Comparison of ENCODE assay signal across 17 cellular contexts in the genomic region with DNA sequence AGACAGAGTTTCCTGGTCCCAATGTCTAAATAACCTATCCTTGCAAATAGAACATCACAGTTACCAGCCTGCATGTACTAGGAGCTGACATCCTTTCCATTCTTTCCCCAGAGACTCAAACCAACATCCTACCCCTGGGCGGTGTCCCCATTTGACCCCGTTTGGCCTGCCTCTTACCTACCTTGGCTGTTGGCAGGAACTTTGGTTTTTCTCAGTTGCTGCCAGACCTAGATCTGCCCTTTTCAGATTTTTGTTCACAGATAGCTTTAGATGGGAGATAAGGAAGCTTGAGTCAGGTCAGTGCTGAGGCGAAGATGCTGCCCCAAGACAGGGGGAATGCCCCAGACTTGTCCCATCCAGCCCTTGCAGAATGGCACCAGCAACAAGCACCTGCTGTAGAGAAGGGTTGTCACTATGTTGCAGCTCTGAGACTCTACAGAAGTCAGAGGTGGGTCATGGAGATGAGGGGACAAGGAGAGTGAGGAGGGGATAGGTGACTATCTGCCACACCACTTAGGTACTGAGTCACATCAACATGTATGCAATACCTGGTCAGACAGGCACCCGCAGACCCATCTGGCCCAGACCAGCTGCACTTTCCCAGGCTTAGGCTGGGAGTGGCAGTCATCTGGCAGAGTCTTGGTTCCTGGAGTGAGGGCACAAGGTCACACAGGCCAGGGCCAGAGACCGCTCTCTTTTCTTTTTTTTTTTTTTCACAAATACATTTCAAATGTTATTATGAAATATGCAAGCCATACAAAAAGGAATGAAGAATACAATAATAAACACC.
A peak's percentile ranks its signal among the peaks of the same experiment; 100 is the strongest.
DNase-seq lines count a peak whose midpoint lies in the region; ATAC-seq and TF ChIP-seq lines count a peak whose summit lies in the region.
"Had no signal": no experiment of that assay in that cellular context is flagged by ENCODE, and none has a peak within 500 bp of the region (broad histone marks: within the 10 kb centered on the region; RNA-seq: fewer than 3 reads in every experiment).

No MANE protein-coding gene starts in this region.

- ATAC-seq in CD8-positive, alpha-beta T cell: no peak
- no peak for ATAC-seq in HG02678 (IDR thresholded peaks at IDR 0.05; ENCODE audit: unreplicated experiment)
- ATAC-seq: psoas muscle had no signal

- H3K4me3 ChIP-seq in BLaER1 (no peak overlapping the region), colonic mucosa (no peak overlapping the region), parathyroid adenoma (ENCODE audit: low read depth, low read length) (no peak overlapping the region)
- no peak overlapping the region for H3K4me3 ChIP-seq in CD8-positive, alpha-beta T cell (ENCODE audit: low read depth, low read length)
- H3K4me3 ChIP-seq: psoas muscle had no signal

- POLR2A ChIA-PET in CD8-positive, alpha-beta T cell (lab: Charles Lee): no interaction called here

- no peaks in the 10 kb centered on the region for H3K9me3 Mint-ChIP-seq in CD8-positive, alpha-beta T cell
- H3K9me3 Mint-ChIP-seq: activated naive CD4-positive, alpha-beta T cell treated with anti-CD3 and anti-CD28 coated beads, Interleukin-2, amount 50 U/mL, for 72 hours; neural crest cell had no signal

- H3K9me3 ChIP-seq in BLaER1: no peaks in the 10 kb centered on the region
- no peaks in the 10 kb centered on the region for H3K9me3 ChIP-seq in colonic mucosa
- no peaks in the 10 kb centered on the region for H3K9me3 ChIP-seq in parathyroid adenoma (ENCODE audit: control insufficient read depth, low read length)
- no peaks in the 10 kb centered on the region for H3K9me3 ChIP-seq in CD8-positive, alpha-beta T cell (ENCODE audit: low read length)
- H3K9me3 ChIP-seq: psoas muscle had no signal

- H3K36me3 ChIP-seq in BLaER1 (no peaks in the 10 kb centered on the region), colonic mucosa (no peaks in the 10 kb centered on the region), parathyroid adenoma (ENCODE audit: control insufficient read depth, insufficient read depth, low read length) (no peaks in the 10 kb centered on the region)
- no peaks in the 10 kb centered on the region for H3K36me3 ChIP-seq in CD8-positive, alpha-beta T cell (ENCODE audit: insufficient read depth, low read length)

- H2AFZ ChIP-seq in parathyroid adenoma: no peak overlapping the region

- no peak overlapping the region for H3K27ac Mint-ChIP-seq in CD8-positive, alpha-beta T cell
- H3K27ac Mint-ChIP-seq: activated naive CD4-positive, alpha-beta T cell treated with anti-CD3 and anti-CD28 coated beads, Interleukin-2, amount 50 U/mL, for 72 hours had no signal

- H3K27me3 Mint-ChIP-seq in CD8-positive, alpha-beta T cell (ENCODE audit: low read depth): no peaks in the 10 kb centered on the region

- no peaks in the 10 kb centered on the region for H3K79me2 ChIP-seq in parathyroid adenoma

- no peak overlapping the region for H3K9ac ChIP-seq in BLaER1
- no peak overlapping the region for H3K9ac ChIP-seq in colonic mucosa (ENCODE audit: low read depth in 2 of 2, low read length in 2 of 2)
- no peak overlapping the region for H3K9ac ChIP-seq in parathyroid adenoma

- no peaks in the 10 kb centered on the region for H3K36me3 Mint-ChIP-seq in CD8-positive, alpha-beta T cell
- H3K36me3 Mint-ChIP-seq: activated naive CD4-positive, alpha-beta T cell treated with anti-CD3 and anti-CD28 coated beads, Interleukin-2, amount 50 U/mL, for 72 hours had no signal

- peaks cover 12% of the 10 kb centered on the region for H3K4me1 Mint-ChIP-seq in CD8-positive, alpha-beta T cell (ENCODE audit: low read depth)

- H3K27ac ChIP-seq in BLaER1 (peak overlapping the region; percentile 82), colonic mucosa (no peak overlapping the region), parathyroid adenoma (peak overlapping the region; percentile 54)
- H3K27ac ChIP-seq in CD8-positive, alpha-beta T cell (ENCODE audit: low read depth, low read length): no peak overlapping the region
- H3K27ac ChIP-seq: C4-2B, psoas muscle had no signal

- TF ChIP-seq CTCF in colonic mucosa (IDR thresholded peaks at IDR 0.05) (no peak), parathyroid adenoma (IDR thresholded peaks at IDR 0.05) (no peak), GM20000 (IDR thresholded peaks at IDR 0.05; ENCODE audit: extremely low read depth, missing control alignments) (no peak)
- TF ChIP-seq CTCF in CD8-positive, alpha-beta T cell (IDR thresholded peaks at IDR 0.05): no peak

- H4K20me1 ChIP-seq in BLaER1: no peaks in the 10 kb centered on the region

- intact Hi-C loops in colonic mucosa (cut with DNase I): loop anchor here (10.0 kb wide), 1 partner anchor 996 kb away; no protein-coding TSS in a partner anchor
- intact Hi-C loops in CD8-positive, alpha-beta T cell (cut with DNase I, micrococcal nuclease): no loop called here
- intact Hi-C loops in cardiac septum (cut with DNase I): no loop called here

- CTCF ChIA-PET in CD8-positive, alpha-beta T cell (lab: Charles Lee): interaction anchor here (0.8 to 5.6 kb wide), 5 partner anchors 11 to 162 kb away, joined by 3 to 22 read pairs (median 3); no protein-coding TSS in a partner anchor

- H3K4me1 ChIP-seq in BLaER1 (peaks cover 83% of the 10 kb centered on the region), colonic mucosa (no peaks in the 10 kb centered on the region), parathyroid adenoma (peaks cover 28% of the 10 kb centered on the region)
- H3K4me1 ChIP-seq in CD8-positive, alpha-beta T cell (ENCODE audit: insufficient read depth, low read length): peaks cover 6% of the 10 kb centered on the region
- H3K4me1 ChIP-seq: psoas muscle had no signal

- peak overlapping the region; percentile 83 for H3K4me2 ChIP-seq in BLaER1
- no peak overlapping the region for H3K4me2 ChIP-seq in parathyroid adenoma (ENCODE audit: low read length)

- no peak overlapping the region for H3K4me3 Mint-ChIP-seq in CD8-positive, alpha-beta T cell
- H3K4me3 Mint-ChIP-seq: neural crest cell had no signal

- H3K27me3 ChIP-seq in BLaER1: no peaks in the 10 kb centered on the region
- no peaks in the 10 kb centered on the region for H3K27me3 ChIP-seq in colonic mucosa
- no peaks in the 10 kb centered on the region for H3K27me3 ChIP-seq in parathyroid adenoma (ENCODE audit: control insufficient read depth, insufficient read depth, low read length)
- H3K27me3 ChIP-seq in CD8-positive, alpha-beta T cell (ENCODE audit: insufficient read depth, low read length): no peaks in the 10 kb centered on the region

- DNase-seq in M059J (ENCODE audit: low read depth) (peak; percentile 22), colonic mucosa (peak; percentile 56), cardiac septum (ENCODE audit: low spot score) (no peak), GM20000 (ENCODE audit: low spot score) (no peak)
- no peak for DNase-seq in CD8-positive, alpha-beta T cell
- DNase-seq: effector CD8-positive, alpha-beta T cell; KG1; NCI-H1048; NCI-H1930; NCI-H446 treated with DMSO at 0.1 percent for 48 hours; psoas muscle had no signal

Comparison
In these comparisons a context has a peak if more than half of its experiments do, and no peak if none do; other contexts are left out.
1. H3K27ac ChIP-seq: peak in BLaER1 (single experiment) and parathyroid adenoma (single experiment); none in colonic mucosa (single experiment) and CD8-positive, alpha-beta T cell (single experiment).
2. DNase-seq: peak in M059J (single experiment) and colonic mucosa (single experiment); none in CD8-positive, alpha-beta T cell (0 of 7), cardiac septum (single experiment) and GM20000 (single experiment).